1 cellular context compared by ENCODE assay signal in genomic region chr16:81140930-81141780, GRCh38.
TF ChIP-seq lines count a peak whose summit lies in the region.

No MANE protein-coding gene starts in this region.

TF ChIP-seq in HepG2, 621 proteins besides CTCF, POLR2A, EP300 and RAD21 (continued from another document):
- no peak for TF ChIP-seq ZNF609 (CRISPR knock-in tag; IDR thresholded peaks at IDR 0.05; ENCODE audit: borderline replicate concordance)
- TF ChIP-seq ZNF792 (CRISPR knock-in tag; IDR thresholded peaks at IDR 0.05): peak; percentile 62; the same call in 1 of the 2 replicates
- no peak for TF ChIP-seq ATF5 (CRISPR knock-in tag; IDR thresholded peaks at IDR 0.05; ENCODE audit: low read depth)
- TF ChIP-seq CC2D1A (CRISPR knock-in tag; IDR thresholded peaks at IDR 0.05): no peak
- no peak for TF ChIP-seq FLYWCH1 (CRISPR knock-in tag; IDR thresholded peaks at IDR 0.05)
- no peak for TF ChIP-seq BATF2 (CRISPR knock-in tag; IDR thresholded peaks at IDR 0.05)
- TF ChIP-seq GATAD1 (CRISPR knock-in tag; IDR thresholded peaks at IDR 0.05): no peak
- TF ChIP-seq ZFX (CRISPR knock-in tag; IDR thresholded peaks at IDR 0.05; ENCODE audit: low read depth): peak; percentile 92
- no peak for TF ChIP-seq ATF6 (CRISPR knock-in tag; conservative IDR thresholded peaks at IDR 0.05)
- TF ChIP-seq ARID2 (CRISPR knock-in tag; IDR thresholded peaks at IDR 0.05; ENCODE audit: borderline replicate concordance): no peak
- TF ChIP-seq ZNF598 (CRISPR knock-in tag; IDR thresholded peaks at IDR 0.05; ENCODE audit: borderline replicate concordance): peak; percentile 95; the same call in 1 of the 2 replicates
- TF ChIP-seq CREM (IDR thresholded peaks at IDR 0.05): no peak
- no peak for TF ChIP-seq CREM (CRISPR knock-in tag; IDR thresholded peaks at IDR 0.05)
- peak; percentile 40; the same call in 1 of the 2 replicates for TF ChIP-seq SOX5 (CRISPR knock-in tag; IDR thresholded peaks at IDR 0.05; ENCODE audit: borderline replicate concordance)
- TF ChIP-seq ZNF335 (CRISPR knock-in tag; IDR thresholded peaks at IDR 0.05): peak; percentile 74; the same call in 1 of the 2 replicates
- TF ChIP-seq ARID5B (CRISPR knock-in tag; IDR thresholded peaks at IDR 0.05): peak; percentile 71
- no peak for TF ChIP-seq HOXD1 (CRISPR knock-in tag; IDR thresholded peaks at IDR 0.05)
- 0 out of 2 replicates have a peak, but pooled peaks have one; percentile 67 for TF ChIP-seq CAMTA2 (CRISPR knock-in tag; IDR thresholded peaks at IDR 0.05; ENCODE audit: borderline replicate concordance)
- no peak for TF ChIP-seq ZNF432 (CRISPR knock-in tag; IDR thresholded peaks at IDR 0.05; ENCODE audit: borderline replicate concordance)
- peak; percentile 79 for TF ChIP-seq YEATS2 (CRISPR knock-in tag; IDR thresholded peaks at IDR 0.05; ENCODE audit: borderline replicate concordance)
- no peak for TF ChIP-seq NAIF1 (CRISPR knock-in tag; IDR thresholded peaks at IDR 0.05; ENCODE audit: borderline replicate concordance)
- no peak for TF ChIP-seq CERS6 (CRISPR knock-in tag; IDR thresholded peaks at IDR 0.05)
- no peak for TF ChIP-seq PCBP2 (optimal IDR thresholded peaks at IDR 0.05; ENCODE audit: low read depth, low read length, poor library complexity, severe bottlenecking)
- no peak for TF ChIP-seq ZBTB34 (CRISPR knock-in tag; IDR thresholded peaks at IDR 0.05)
- TF ChIP-seq FOXJ3 (CRISPR knock-in tag; IDR thresholded peaks at IDR 0.05; ENCODE audit: borderline replicate concordance): no peak
- TF ChIP-seq THAP8 (CRISPR knock-in tag; IDR thresholded peaks at IDR 0.05; ENCODE audit: borderline replicate concordance): no peak
- no peak for TF ChIP-seq ZBTB46 (CRISPR knock-in tag; IDR thresholded peaks at IDR 0.05; ENCODE audit: borderline replicate concordance)
- no peak for TF ChIP-seq CREB1 (IDR thresholded peaks at IDR 0.05)
- no peak for TF ChIP-seq CREB1 (CRISPR knock-in tag; IDR thresholded peaks at IDR 0.05)
- TF ChIP-seq RBFOX2 (IDR thresholded peaks at IDR 0.05; ENCODE audit: low read depth, low read length): 0 out of 2 replicates have a peak, but pooled peaks have one; percentile 48
- peak; percentile 83 for TF ChIP-seq MXD4 (CRISPR knock-in tag; IDR thresholded peaks at IDR 0.05)
- peak; percentile 92; the same call in 1 of the 2 replicates for TF ChIP-seq ZNF713 (CRISPR knock-in tag; IDR thresholded peaks at IDR 0.05)
- no peak for TF ChIP-seq MIXL1 (CRISPR knock-in tag; IDR thresholded peaks at IDR 0.05)
- TF ChIP-seq EEA1 (CRISPR knock-in tag; IDR thresholded peaks at IDR 0.05; ENCODE audit: borderline replicate concordance): peak; percentile 61; the same call in 1 of the 2 replicates
- peak; percentile 62; the same call in 1 of the 2 replicates for TF ChIP-seq ZNF230 (CRISPR knock-in tag; IDR thresholded peaks at IDR 0.05)
- peak; percentile 62; the same call in 1 of the 2 replicates for TF ChIP-seq YEATS4 (CRISPR knock-in tag; IDR thresholded peaks at IDR 0.05; ENCODE audit: borderline replicate concordance)
TF ChIP-seq in HepG2: peak in this region for 230.
